In the genomic region with DNA sequence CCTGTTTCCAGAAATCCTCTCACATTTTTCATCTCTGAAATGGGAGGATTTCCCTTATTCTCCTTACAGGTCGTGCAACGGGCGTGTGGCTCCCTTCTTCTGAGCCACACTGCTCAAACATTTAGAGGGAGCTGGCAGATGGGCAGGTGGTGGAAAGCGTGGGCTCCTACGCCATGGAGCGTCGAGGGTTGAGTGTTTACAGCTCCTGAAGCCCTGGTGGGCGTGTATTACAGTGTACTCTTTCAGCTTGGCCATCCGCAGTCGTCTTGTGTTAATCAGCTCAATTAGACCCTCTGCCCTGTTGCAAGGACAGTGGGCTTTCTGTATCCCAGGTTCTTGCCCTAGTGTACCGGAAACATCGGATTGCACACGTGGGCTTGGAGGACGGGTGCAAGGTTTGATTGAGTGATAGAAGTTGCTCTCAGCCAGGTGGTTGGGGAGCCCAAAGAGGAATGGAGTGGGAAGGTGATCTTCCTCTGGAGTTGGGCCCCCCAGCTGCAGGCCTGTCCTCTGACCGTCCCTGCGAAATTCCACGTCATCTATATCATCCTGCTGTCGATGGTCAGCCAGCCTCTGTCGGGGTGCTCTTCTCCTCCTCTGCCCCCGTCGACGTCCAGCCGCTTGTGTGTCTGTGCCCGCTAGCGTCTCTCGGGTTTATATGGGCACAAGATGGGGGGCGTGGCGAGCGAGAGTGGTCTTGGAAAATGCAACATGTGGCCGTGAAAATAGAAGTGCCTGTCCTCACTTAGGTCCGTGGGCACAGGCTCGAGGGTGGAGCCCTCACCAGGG, we compare ENCODE assay signal across 14 cellular contexts.
DNase-seq lines count a peak whose midpoint lies in the region; ATAC-seq, FAIRE-seq and TF ChIP-seq lines count a peak whose summit lies in the region.
"Had no signal": no experiment of that assay in that cellular context is flagged by ENCODE, and none has a peak within 500 bp of the region (broad histone marks: within the 10 kb centered on the region; RNA-seq: fewer than 3 reads in every experiment).

No MANE protein-coding gene starts in this region.

- no TSS peak for BruUV-seq in Caco-2 (replicated peaks; lab: Mats Ljungman, UMichigan)

- CTCF ChIA-PET in H1 (lab: Charles Lee; ENCODE audit: partially characterized antibody): interaction anchor here (0.7 to 1.1 kb wide), 2 partner anchors 69 to 75 kb away, joined by 3 read pairs; no protein-coding TSS in a partner anchor
- CTCF ChIA-PET in Caco-2 (lab: Charles Lee): no interaction called here

- H3T11ph ChIP-seq in H9 (ENCODE audit: low read length): no peak overlapping the region

- H4K5ac ChIP-seq in H9 (ENCODE audit: insufficient read length, low read depth, low read length): no peak overlapping the region
- no peak overlapping the region for H4K5ac ChIP-seq in H1 (ENCODE audit: insufficient read length, low read depth, low read length)

- FAIRE-seq in H1 (lab: Jason Lieb, UNC): no peak
- FAIRE-seq: A549 had no signal

- H3K27me3 ChIP-seq in GM23338 (ENCODE audit: insufficient read depth): no peaks in the 10 kb centered on the region
- H3K27me3 ChIP-seq in H9 (ENCODE audit: insufficient read depth, low read length): no peaks in the 10 kb centered on the region
- H3K27me3 ChIP-seq in H1 (replicated peaks in 1 of 4; ENCODE audit: control insufficient read depth in 3 of 4, extremely low read depth in 1 of 4, insufficient read depth in 3 of 4, low read length in 3 of 4): no peaks in the 10 kb centered on the region
- no peaks in the 10 kb centered on the region for H3K27me3 ChIP-seq in trophoblast cell (ENCODE audit: insufficient read depth, low read length)
- no peaks in the 10 kb centered on the region for H3K27me3 ChIP-seq in Caco-2 (replicated peaks; ENCODE audit: control insufficient read depth, insufficient read depth, low read length)
- H3K27me3 ChIP-seq: BLaER1 had no signal

- H3K4me2 ChIP-seq in GM23338 (no peak overlapping the region), H9 (ENCODE audit: insufficient read depth, insufficient read length, low read length) (no peak overlapping the region), H1 (ENCODE audit: insufficient read depth in 1 of 2, low read depth in 2 of 2, low read length in 2 of 2) (no peak overlapping the region), trophoblast cell (ENCODE audit: low read length) (no peak overlapping the region)
- H3K4me2 ChIP-seq: A549, BLaER1 had no signal

- H2BK20ac ChIP-seq in H9 (ENCODE audit: low read depth, low read length, poor library complexity, severe bottlenecking) (no peak overlapping the region), H1 (ENCODE audit: low read length) (peak overlapping the region; percentile 67; the same call in 1 of the 2 replicates)

- H3K4me3 Mint-ChIP-seq in GM23338 (no peak overlapping the region), H9 (no peak overlapping the region), Caco-2 (ENCODE audit: unreplicated experiment) (no peak overlapping the region)
- H3K4me3 Mint-ChIP-seq: CD8-positive, alpha-beta memory T cell had no signal

- H3K18ac ChIP-seq in H9 (ENCODE audit: insufficient read length, low read depth, low read length) (no peak overlapping the region), H1 (ENCODE audit: extremely low read depth, low read length) (peak overlapping the region; percentile 11; the same call in 1 of the 2 replicates), trophoblast cell (ENCODE audit: low read length) (no peak overlapping the region)

- TF ChIP-seq POLR2A in H1 (IDR thresholded peaks at IDR 0.05; ENCODE audit: control extremely low read depth in 1 of 2, low read depth in 2 of 2, low read length in 2 of 2): no peak

- no peaks in the 10 kb centered on the region for H3F3A ChIP-seq in GM23338 (replicated peaks; ENCODE audit: low read depth)

- TF ChIP-seq RAD21 in H1 (IDR thresholded peaks at IDR 0.05 in 1 of 2, conservative IDR thresholded peaks at IDR 0.05 in 1 of 2; ENCODE audit: low read depth in 2 of 2, low read length in 2 of 2): no peak

- no peaks in the 10 kb centered on the region for H3K79me1 ChIP-seq in H9 (ENCODE audit: insufficient read depth, low read depth, low read length, poor library complexity, severe bottlenecking)
- H3K79me1 ChIP-seq in H1 (ENCODE audit: low read depth, low read length): no peaks in the 10 kb centered on the region
- no peaks in the 10 kb centered on the region for H3K79me1 ChIP-seq in trophoblast cell (ENCODE audit: low read length)

- H2BK12ac ChIP-seq in H9 (ENCODE audit: insufficient read length, low read depth, low read length) (no peak overlapping the region), H1 (ENCODE audit: low read depth, low read length) (peak overlapping the region; percentile 75), trophoblast cell (ENCODE audit: low read length) (no peak overlapping the region)

- H4K20me1 ChIP-seq in GM23338 (replicated peaks; ENCODE audit: insufficient read depth) (no peaks in the 10 kb centered on the region), H9 (ENCODE audit: control insufficient read depth, insufficient read depth, insufficient read length) (no peaks in the 10 kb centered on the region), H1 (replicated peaks in 1 of 2; ENCODE audit: control insufficient read depth in 1 of 2, insufficient read depth in 2 of 2, low read length in 2 of 2) (no peaks in the 10 kb centered on the region)
- H4K20me1 ChIP-seq: BLaER1 had no signal

- no peak overlapping the region for H3K27ac ChIP-seq in GM23338 (ENCODE audit: low read depth)
- no peak overlapping the region for H3K27ac ChIP-seq in H9 (ENCODE audit: insufficient read length, low read depth, low read length)
- no peak overlapping the region for H3K27ac ChIP-seq in H1 (ENCODE audit: low read depth, low read length)
- H3K27ac ChIP-seq in trophoblast cell (ENCODE audit: low read depth, low read length): no peak overlapping the region
- H3K27ac ChIP-seq: A549, BLaER1, GM23248 had no signal

- H3K27me3 Mint-ChIP-seq in GM23338 (ENCODE audit: insufficient read depth, low read depth, poor library complexity) (peaks cover 3% of the 10 kb centered on the region), H9 (ENCODE audit: low read depth) (no peaks in the 10 kb centered on the region), Caco-2 (ENCODE audit: insufficient read depth, unreplicated experiment) (peaks cover 6% of the 10 kb centered on the region)

- H2BK120ac ChIP-seq in H9 (ENCODE audit: low read depth, low read length, poor library complexity, severe bottlenecking) (no peak overlapping the region), H1 (replicated peaks; ENCODE audit: low read depth, low read length) (peak overlapping the region; percentile 44), trophoblast cell (ENCODE audit: insufficient read depth, low read length, poor library complexity) (no peak overlapping the region)

- no peaks in the 10 kb centered on the region for H3K9me2 ChIP-seq in GM23338 (ENCODE audit: insufficient read depth)

- no peak for TF ChIP-seq EP300 in H1 (IDR thresholded peaks at IDR 0.05; ENCODE audit: borderline replicate concordance in 1 of 2, low read depth in 2 of 2, low read length in 2 of 2)

- H3K4me1 Mint-ChIP-seq in GM23338: peaks cover 43% of the 10 kb centered on the region
- peaks cover 34 to 46% of the 10 kb centered on the region in 2 experiments for H3K4me1 Mint-ChIP-seq in H9
- H3K4me1 Mint-ChIP-seq in Caco-2 (ENCODE audit: low read depth, unreplicated experiment): no peaks in the 10 kb centered on the region
- H3K4me1 Mint-ChIP-seq: CD8-positive, alpha-beta memory T cell had no signal

- ATAC-seq in GM23338: no peak; the same call in 2 of the 3 replicates
- ATAC-seq: A549 had no signal

- TF ChIP-seq CTCF in GM23338 (conservative IDR thresholded peaks at IDR 0.05; ENCODE audit: low read depth in 2 of 2): no peak
- TF ChIP-seq CTCF in H9 (conservative IDR thresholded peaks at IDR 0.05): no peak
- no peak for TF ChIP-seq CTCF in H1 (IDR thresholded peaks at IDR 0.05; ENCODE audit: control extremely low read depth in 1 of 3, insufficient read depth in 1 of 3, low read depth in 1 of 3, low read length in 3 of 3)
- no peak for TF ChIP-seq CTCF in Caco-2 (IDR thresholded peaks at IDR 0.05; ENCODE audit: insufficient read depth in 1 of 2, low read depth in 1 of 2, low read length in 1 of 2, severe bottlenecking in 1 of 2, unreplicated experiment in 1 of 2)

- H3K79me2 ChIP-seq in GM23338 (replicated peaks; ENCODE audit: insufficient read depth) (no peaks in the 10 kb centered on the region), H9 (ENCODE audit: insufficient read depth, low read length) (no peaks in the 10 kb centered on the region), H1 (ENCODE audit: control insufficient read depth in 1 of 2, insufficient read depth in 2 of 2, low read length in 2 of 2) (no peaks in the 10 kb centered on the region), trophoblast cell (ENCODE audit: control insufficient read depth, insufficient read depth, low read length, poor library complexity) (no peaks in the 10 kb centered on the region)

- peak overlapping the region; percentile 81 for H3K27ac Mint-ChIP-seq in GM23338
- peak overlapping the region in 2 of 3 experiments; percentile 41 to 74; a peak in 3 of 7 replicates for H3K27ac Mint-ChIP-seq in H9
- no peak overlapping the region for H3K27ac Mint-ChIP-seq in Caco-2 (ENCODE audit: unreplicated experiment)
- H3K27ac Mint-ChIP-seq: CD8-positive, alpha-beta memory T cell had no signal

- H3K4me1 ChIP-seq in GM23338 (ENCODE audit: insufficient read depth) (peaks cover 37% of the 10 kb centered on the region), H9 (ENCODE audit: insufficient read depth, low read length) (peaks cover 5% of the 10 kb centered on the region), H1 (replicated peaks in 1 of 4; ENCODE audit: control insufficient read depth in 3 of 4, insufficient read depth in 4 of 4, low read length in 3 of 4) (peaks cover 0 to 13% (median 8%) of the 10 kb centered on the region in 4 experiments; a peak in 6 of 7 replicates), trophoblast cell (ENCODE audit: control insufficient read depth in 1 of 2, insufficient read depth in 2 of 2, low read length in 2 of 2) (no peaks in the 10 kb centered on the region), Caco-2 (no peaks in the 10 kb centered on the region)
- H3K4me1 ChIP-seq: A549, BLaER1 had no signal

- H4K8ac ChIP-seq in H9 (replicated peaks; ENCODE audit: insufficient read length, low read depth, low read length): no peak overlapping the region
- H4K8ac ChIP-seq in H1 (ENCODE audit: extremely low read depth, insufficient read depth, low read length): no peak overlapping the region; the same call in none of the 2 replicates
- no peak overlapping the region for H4K8ac ChIP-seq in trophoblast cell (ENCODE audit: low read depth, low read length)

- H3K4ac ChIP-seq in H9 (ENCODE audit: low read depth, low read length) (no peak overlapping the region), H1 (replicated peaks; ENCODE audit: insufficient read length, low read depth, low read length) (no peak overlapping the region), trophoblast cell (ENCODE audit: low read depth, low read length) (no peak overlapping the region)

- no peaks in the 10 kb centered on the region; the same call in 1 of the 3 replicates for H3K9me3 Mint-ChIP-seq in GM23338
- H3K9me3 Mint-ChIP-seq in H9: no peaks in the 10 kb centered on the region
- no peaks in the 10 kb centered on the region for H3K9me3 Mint-ChIP-seq in Caco-2 (ENCODE audit: unreplicated experiment)
- H3K9me3 Mint-ChIP-seq: CD8-positive, alpha-beta memory T cell had no signal

- H3K23ac ChIP-seq in H9 (ENCODE audit: insufficient read length, low read depth, low read length): no peak overlapping the region
- no peak overlapping the region for H3K23ac ChIP-seq in H1 (ENCODE audit: insufficient read length)
- H3K23ac ChIP-seq in trophoblast cell (ENCODE audit: low read length): no peak overlapping the region

- H3K56ac ChIP-seq in H9 (ENCODE audit: insufficient read length, low read depth, low read length): no peak overlapping the region
- H3K56ac ChIP-seq in H1 (replicated peaks; ENCODE audit: insufficient read length, low read depth, low read length): no peak overlapping the region

- no peak overlapping the region for H4K12ac ChIP-seq in trophoblast cell (ENCODE audit: low read depth, low read length)

- H3K36me3 ChIP-seq in GM23338 (ENCODE audit: insufficient read depth): no peaks in the 10 kb centered on the region
- no peaks in the 10 kb centered on the region for H3K36me3 ChIP-seq in H1 (ENCODE audit: control insufficient read depth in 2 of 4, insufficient read depth in 4 of 4, low read length in 3 of 4)
- H3K36me3 ChIP-seq in trophoblast cell (ENCODE audit: control insufficient read depth in 1 of 2, insufficient read depth in 2 of 2, low read length in 2 of 2): no peaks in the 10 kb centered on the region
- H3K36me3 ChIP-seq in Caco-2 (ENCODE audit: control insufficient read depth, insufficient read depth, low read length): no peaks in the 10 kb centered on the region
- H3K36me3 ChIP-seq: BLaER1, HAP-1 had no signal

- intact Hi-C loops in Caco-2 (cut with micrococcal nuclease; ENCODE audit: unreplicated experiment): no loop called here

- H3K9me3 ChIP-seq in H9 (ENCODE audit: control insufficient read depth, low read depth, low read length) (no peaks in the 10 kb centered on the region), H1 (ENCODE audit: insufficient read depth in 2 of 2, low read depth in 1 of 2, low read length in 1 of 2) (no peaks in the 10 kb centered on the region), trophoblast cell (ENCODE audit: insufficient read depth, low read depth, low read length) (peaks cover 4% of the 10 kb centered on the region), Caco-2 (no peaks in the 10 kb centered on the region)
- H3K9me3 ChIP-seq: A549, BLaER1, HAP-1 had no signal

- H2BK5ac ChIP-seq in H9 (ENCODE audit: insufficient read length, low read length): no peak overlapping the region
- H2BK5ac ChIP-seq in H1 (ENCODE audit: low read depth, low read length): peak overlapping the region; percentile 84; the same call in 1 of the 2 replicates
- no peak overlapping the region for H2BK5ac ChIP-seq in trophoblast cell (ENCODE audit: low read depth, low read length, poor library complexity)

- H3K4me3 ChIP-seq in GM23338 (no peak overlapping the region), H1 (ENCODE audit: extremely low read depth in 1 of 4, insufficient read depth in 2 of 4, low read depth in 3 of 4, low read length in 4 of 4) (no peak overlapping the region), trophoblast cell (ENCODE audit: low read depth, low read length) (peak overlapping the region; percentile 23), Caco-2 (ENCODE audit: low read depth, low read length) (no peak overlapping the region)
- H3K4me3 ChIP-seq: A549, BLaER1, GM23248, HAP-1 had no signal

- DNase-seq in GM23338 (ENCODE audit: low spot score) (peak; percentile 20), H9 (peak; percentile 28), H1 (ENCODE audit: low read depth in 1 of 2, low spot score in 2 of 2) (no peak), trophoblast cell (no peak), Caco-2 (no peak), Ammon's horn (ENCODE audit: low spot score) (no peak)
- DNase-seq: Calu3; CD8-positive, alpha-beta memory T cell; DMS 273 treated with DMSO at 0.1 percent for 48 hours; GM23248; IMR-90 had no signal

- no peak overlapping the region for H3K14ac ChIP-seq in H9 (ENCODE audit: insufficient read depth, low read length)
- no peak overlapping the region for H3K14ac ChIP-seq in H1 (ENCODE audit: insufficient read length)
- no peak overlapping the region for H3K14ac ChIP-seq in trophoblast cell (ENCODE audit: low read length)

- H3K23me2 ChIP-seq in H9 (ENCODE audit: insufficient read length, low read depth, low read length, poor library complexity, severe bottlenecking) (no peaks in the 10 kb centered on the region), H1 (ENCODE audit: low read depth, low read length) (no peaks in the 10 kb centered on the region)

- H3K36me3 Mint-ChIP-seq in GM23338 (ENCODE audit: low read depth): no peaks in the 10 kb centered on the region; the same call in 2 of the 3 replicates
- H3K36me3 Mint-ChIP-seq in H9 (ENCODE audit: insufficient read depth in 1 of 3, low read depth in 3 of 3): peaks cover 0 to 4% (median 0%) of the 10 kb centered on the region in 3 experiments; a peak in 2 of 7 replicates
- no peaks in the 10 kb centered on the region for H3K36me3 Mint-ChIP-seq in Caco-2 (ENCODE audit: insufficient read depth, unreplicated experiment)
- H3K36me3 Mint-ChIP-seq: CD8-positive, alpha-beta memory T cell had no signal

- H2BK15ac ChIP-seq in H9 (ENCODE audit: low read depth, low read length) (no peak overlapping the region), H1 (ENCODE audit: low read length) (no peak overlapping the region)

- H3K9ac ChIP-seq in H9 (ENCODE audit: extremely low read depth, insufficient read length, low read length): no peak overlapping the region
- no peak overlapping the region for H3K9ac ChIP-seq in H1 (replicated peaks in 1 of 4; ENCODE audit: extremely low read depth in 1 of 4, low read depth in 3 of 4, low read length in 3 of 4)
- H3K9ac ChIP-seq in trophoblast cell (ENCODE audit: low read length): no peak overlapping the region
- H3K9ac ChIP-seq: BLaER1, GM23248 had no signal

- H4K91ac ChIP-seq in H9 (ENCODE audit: insufficient read length, low read depth, low read length): no peak overlapping the region
- peak overlapping the region; percentile 50 for H4K91ac ChIP-seq in H1 (replicated peaks; ENCODE audit: insufficient read length, low read length)
- H4K91ac ChIP-seq in trophoblast cell (ENCODE audit: low read depth, low read length): no peak overlapping the region

- no peak overlapping the region for H2AK5ac ChIP-seq in H9 (ENCODE audit: insufficient read length, low read length)
- peak overlapping the region; percentile 53; the same call in 1 of the 2 replicates for H2AK5ac ChIP-seq in H1 (ENCODE audit: low read depth, low read length)
- no peak overlapping the region for H2AK5ac ChIP-seq in trophoblast cell (ENCODE audit: low read length)

- no peak overlapping the region for H2AFZ ChIP-seq in GM23338
- H2AFZ ChIP-seq in H9 (ENCODE audit: low read length): no peak overlapping the region
- no peak overlapping the region for H2AFZ ChIP-seq in H1 (ENCODE audit: low read length)
- no peak overlapping the region for H2AFZ ChIP-seq in trophoblast cell (ENCODE audit: insufficient read depth, low read length, poor library complexity)
- H2AFZ ChIP-seq: GM23248 had no signal

- no CpG with 5 or more reads among the region's 32 CpGs for WGBS in H9 (ENCODE audit: extremely low coverage, insufficient read length, low lambda C conversion rate)
- 90% methylated on average over 32 of the region's 32 CpGs; no CpG with 5 or more reads in 1 of the 2 experiments for WGBS in H1 (ENCODE audit: extremely low coverage in 1 of 2, insufficient coverage in 1 of 2, insufficient read length in 1 of 2, insufficient replicate concordance in 2 of 2, low coverage in 1 of 2, low lambda C conversion rate in 2 of 2, missing lambda C conversion rate in 1 of 2), 2 experiments
- WGBS in trophoblast cell (ENCODE audit: extremely low coverage, insufficient coverage, insufficient read length): no CpG with 5 or more reads among the region's 32 CpGs

- POLR2A ChIA-PET in H1 (lab: Charles Lee; ENCODE audit: partially characterized antibody): interaction anchor here (0.6 kb wide), 1 partner anchor 447 kb away, joined by 3 read pairs; no protein-coding TSS in a partner anchor
- POLR2A ChIA-PET in Caco-2 (lab: Charles Lee): no interaction called here

Comparison
In these comparisons a context has a peak if more than half of its experiments do, and no peak if none do; other contexts are left out.
1. DNase-seq: peak in GM23338 (single experiment) and H9 (single experiment); none in H1 (0 of 2), trophoblast cell (0 of 2), Caco-2 (0 of 2) and Ammon's horn (single experiment).